8 cellular contexts compared by ENCODE assay signal in the genomic region with DNA sequence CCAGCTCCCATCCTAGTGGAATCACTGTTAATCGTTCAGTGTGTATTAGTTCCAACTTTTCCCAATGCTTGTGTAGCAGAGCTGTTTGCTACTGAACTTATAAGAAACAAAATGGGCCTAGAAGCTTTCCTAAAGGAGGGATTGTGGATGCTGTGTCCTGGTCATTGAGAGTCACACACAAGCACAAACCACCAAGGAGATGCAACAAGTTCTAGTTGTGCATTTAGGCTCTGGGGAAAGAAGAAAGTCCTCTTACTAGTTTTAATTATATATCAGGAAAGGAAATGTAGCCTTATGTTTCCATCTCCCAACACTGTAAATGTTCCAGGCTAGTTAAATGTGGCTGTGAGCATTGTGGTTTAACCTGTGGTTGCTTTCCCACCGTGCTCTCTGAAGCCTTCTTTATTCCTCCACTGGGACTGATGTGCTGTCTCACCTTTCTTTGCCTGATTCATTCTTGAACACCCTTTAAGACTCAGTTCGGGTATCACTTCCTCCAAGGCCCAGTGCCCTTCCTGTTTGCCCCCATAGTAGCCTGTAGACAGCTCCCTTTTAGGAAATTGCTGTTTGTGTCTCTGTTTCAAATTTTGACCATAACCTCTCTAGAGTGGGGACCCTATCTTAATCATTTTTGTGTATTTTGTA. TPM values are rescaled to one million over a fixed set of nuclear protein-coding genes. Genes with fewer than 3 reads are reported as not detected.
A peak's percentile ranks its signal among the peaks of the same experiment; 100 is the strongest.
DNase-seq lines count a peak whose midpoint lies in the region; ATAC-seq and TF ChIP-seq lines count a peak whose summit lies in the region.

No MANE protein-coding gene starts in this region.

- peaks cover 4% of the 10 kb centered on the region; the same call in 1 of the 2 replicates for H3K9me1 ChIP-seq in IMR-90 (ENCODE audit: insufficient read depth, low read length)

- peak overlapping the region; percentile 70; the same call in 1 of the 2 replicates for H3K4ac ChIP-seq in IMR-90 (ENCODE audit: low read depth, low read length)

- no peak overlapping the region for H2AK9ac ChIP-seq in IMR-90 (replicated peaks; ENCODE audit: low read depth, low read length, poor library complexity)

- peak overlapping the region; percentile 32; the same call in 1 of the 2 replicates for H4K91ac ChIP-seq in IMR-90 (ENCODE audit: insufficient read depth, low read depth, low read length)

- CTCF ChIA-PET in IMR-90 (lab: Yijun Ruan, JAX) = interaction anchor here (0.7 kb wide), 1 partner anchor 80 kb away, joined by 4 read pairs; no protein-coding TSS in a partner anchor
- CTCF ChIA-PET in WTC11 (lab: Charles Lee) = interaction anchor here (1.0 kb wide), 1 partner anchor 56 kb away, joined by 3 read pairs; the partner anchor contains the start of gene COMMD8

- H2BK20ac ChIP-seq in IMR-90 (ENCODE audit: low read depth, low read length) = peak overlapping the region; percentile 73; the same call in 1 of the 2 replicates

- peak overlapping the region; percentile 16 for H2BK5ac ChIP-seq in IMR-90 (ENCODE audit: low read depth, low read length, poor library complexity, severe bottlenecking)

- peak overlapping the region; percentile 70 for H2AK5ac ChIP-seq in IMR-90 (ENCODE audit: low read depth, low read length)

- H3K4me2 ChIP-seq in IMR-90 (ENCODE audit: low read depth, low read length) = no peak overlapping the region

- peak overlapping the region; percentile 94; the same call in 2 of the 3 replicates for H2BK15ac ChIP-seq in IMR-90 (ENCODE audit: low read depth, low read length)

- no peak overlapping the region for H3K9ac ChIP-seq in IMR-90 (ENCODE audit: low read depth, low read length)

- H3K27ac Mint-ChIP-seq in WTC11 = no peak overlapping the region

- H2AFZ ChIP-seq in IMR-90 (replicated peaks; ENCODE audit: low read length, poor library complexity) = no peak overlapping the region

- no peak overlapping the region; the same call in 1 of the 2 replicates for H3K18ac ChIP-seq in IMR-90 (ENCODE audit: low read depth, low read length)

- ATAC-seq in GM18858 (IDR thresholded peaks at IDR 0.05; ENCODE audit: unreplicated experiment) (peak; percentile 100), HG02571 (IDR thresholded peaks at IDR 0.05; ENCODE audit: unreplicated experiment) (peak; percentile 100), IMR-90 (ENCODE audit: low read depth) (no peak), WTC11 (no peak)

- H3K4me3 Mint-ChIP-seq in WTC11 = no peak overlapping the region

- intact Hi-C loops in IMR-90 (cut with micrococcal nuclease) = loop anchor here (10.0 kb wide), 1 partner anchor 45 kb away; no protein-coding TSS in a partner anchor

- peak overlapping the region; percentile 40 to 70; a peak in 2 of 4 replicates for H4K8ac ChIP-seq in IMR-90 (ENCODE audit: low read depth in 2 of 2, low read length in 2 of 2)

- H3K4me1 ChIP-seq in IMR-90 (ENCODE audit: control insufficient read depth, insufficient read depth, low read length) = no peaks in the 10 kb centered on the region

- in situ Hi-C loops in IMR-90 (cut with MboI; ENCODE audit: low sequenced_read_pairs) = no loop called here

- H3K9me3 Mint-ChIP-seq in WTC11 = no peaks in the 10 kb centered on the region

- no peaks in the 10 kb centered on the region for H3K9me3 ChIP-seq in IMR-90 (ENCODE audit: control insufficient read depth, insufficient read depth, low read length)

- DNase-seq in IMR-90 (no peak), medulla oblongata (ENCODE audit: extremely low spot score) (peak; percentile 30), NCI-H187 treated with DMSO at 0.1 percent for 48 hours (lab: John Stamatoyannopoulos, UW) (no peak), WTC11 (ENCODE audit: low spot score) (no peak), cerebellar cortex (ENCODE audit: low spot score) (no peak)
- DNase-seq in stimulated activated CD4-positive, alpha-beta T cell treated with anti-CD3 and anti-CD28 coated beads, Interleukin-1b, Interleukin-23, amount 100 ng/mL, for 48 hours = no peak

- H3K27me3 ChIP-seq in IMR-90 (ENCODE audit: control insufficient read depth, insufficient read depth, low read length) = no peaks in the 10 kb centered on the region

- no peaks in the 10 kb centered on the region for H3K36me3 Mint-ChIP-seq in WTC11

- dilution Hi-C loops in IMR-90 (cut with HindIII; ENCODE audit: low sequenced_read_pairs, unreplicated experiment) = no loop called here

- H3K4me1 Mint-ChIP-seq in WTC11 = no peaks in the 10 kb centered on the region

- peak overlapping the region; percentile 60 for H3K23ac ChIP-seq in IMR-90 (ENCODE audit: low read depth, low read length)

- no peak for TF ChIP-seq CTCF in IMR-90 (conservative IDR thresholded peaks at IDR 0.05; ENCODE audit: low read depth, low read length)
- TF ChIP-seq CTCF in WTC11 (IDR thresholded peaks at IDR 0.05) = no peak

- TF ChIP-seq POLR2A in IMR-90 (IDR thresholded peaks at IDR 0.05; ENCODE audit: low read depth, low read length) = no peak

- no TSS peak for BruUV-seq in IMR-90 (replicated peaks; lab: Mats Ljungman, UMichigan)

- H2BK120ac ChIP-seq in IMR-90 (ENCODE audit: low read depth, low read length) = peak overlapping the region; percentile 64

- no peak overlapping the region for H3K56ac ChIP-seq in IMR-90 (ENCODE audit: extremely low read depth, insufficient read depth, low read length)

- peak overlapping the region; percentile 21; the same call in 1 of the 2 replicates for H3K14ac ChIP-seq in IMR-90 (replicated peaks; ENCODE audit: low read depth, low read length)

- no peak for TF ChIP-seq RAD21 in IMR-90 (IDR thresholded peaks at IDR 0.05; ENCODE audit: low read length)

- peaks cover 10 to 42% of the 10 kb centered on the region in 2 experiments; a peak in 3 of 4 replicates for H3K79me1 ChIP-seq in IMR-90 (ENCODE audit: low read depth in 1 of 2, low read length in 2 of 2)

- H3K27me3 Mint-ChIP-seq in WTC11 (ENCODE audit: low read depth) = no peaks in the 10 kb centered on the region

- H4K20me1 ChIP-seq in IMR-90 (ENCODE audit: insufficient read depth, low read length) = no peaks in the 10 kb centered on the region

- POLR2A ChIA-PET in IMR-90 (lab: Charles Lee; ENCODE audit: unreplicated experiment) = no interaction called here
- POLR2A ChIA-PET in WTC11 (lab: Charles Lee) = no interaction called here

- WGBS in IMR-90 (ENCODE audit: extremely low coverage in 2 of 2, insufficient read length in 1 of 2), 2 experiments = no CpG with 5 or more reads among the region's 3 CpGs

- H3K4me3 ChIP-seq in IMR-90 (ENCODE audit: insufficient read depth, low read depth, low read length) = no peak overlapping the region

- peak overlapping the region; percentile 39; the same call in 1 of the 2 replicates for H4K5ac ChIP-seq in IMR-90 (ENCODE audit: low read depth, low read length)

- H3K36me3 ChIP-seq in IMR-90 (ENCODE audit: control insufficient read depth, insufficient read depth, low read length) = peaks cover 15% of the 10 kb centered on the region

- no peak overlapping the region for H3K27ac ChIP-seq in IMR-90 (ENCODE audit: insufficient read depth, low read length)

TF ChIP-seq in IMR-90, 13 proteins besides CTCF, POLR2A, EP300 and RAD21:
- TF ChIP-seq RFX5 (IDR thresholded peaks at IDR 0.05; ENCODE audit: low read depth, low read length) (no peak), ELK1 (IDR thresholded peaks at IDR 0.05; ENCODE audit: borderline replicate concordance, low read depth, low read length) (no peak), BHLHE40 (IDR thresholded peaks at IDR 0.05; ENCODE audit: low read depth, low read length) (no peak), SMC3 (IDR thresholded peaks at IDR 0.05; ENCODE audit: low read depth, low read length) (no peak), FOS (IDR thresholded peaks at IDR 0.05; ENCODE audit: low read depth, low read length) (no peak)
TF ChIP-seq in IMR-90: peak in this region for 0.

TF ChIP-seq in WTC11, 78 proteins besides CTCF, POLR2A, EP300 and RAD21 (continues in another document):
- no peak for TF ChIP-seq ZBTB21 (CRISPR knock-in tag; IDR thresholded peaks at IDR 0.05; ENCODE audit: borderline replicate concordance)
- TF ChIP-seq, protein P1, sequence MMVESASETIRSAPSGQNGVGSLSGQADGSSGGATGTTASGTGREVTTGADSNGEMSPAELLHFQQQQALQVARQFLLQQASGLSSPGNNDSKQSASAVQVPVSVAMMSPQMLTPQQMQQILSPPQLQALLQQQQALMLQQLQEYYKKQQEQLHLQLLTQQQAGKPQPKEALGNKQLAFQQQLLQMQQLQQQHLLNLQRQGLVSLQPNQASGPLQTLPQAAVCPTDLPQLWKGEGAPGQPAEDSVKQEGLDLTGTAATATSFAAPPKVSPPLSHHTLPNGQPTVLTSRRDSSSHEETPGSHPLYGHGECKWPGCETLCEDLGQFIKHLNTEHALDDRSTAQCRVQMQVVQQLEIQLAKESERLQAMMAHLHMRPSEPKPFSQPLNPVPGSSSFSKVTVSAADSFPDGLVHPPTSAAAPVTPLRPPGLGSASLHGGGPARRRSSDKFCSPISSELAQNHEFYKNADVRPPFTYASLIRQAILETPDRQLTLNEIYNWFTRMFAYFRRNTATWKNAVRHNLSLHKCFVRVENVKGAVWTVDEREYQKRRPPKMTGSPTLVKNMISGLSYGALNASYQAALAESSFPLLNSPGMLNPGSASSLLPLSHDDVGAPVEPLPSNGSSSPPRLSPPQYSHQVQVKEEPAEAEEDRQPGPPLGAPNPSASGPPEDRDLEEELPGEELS (CRISPR knock-in tag; IDR thresholded peaks at IDR 0.05) = no peak

RNA-seq across cellular contexts. Expression of gene ATP10D, which starts 34.3 kb away (rescaled TPM):
- total RNA-seq in IMR-90 (2012; rRNA removed) (90.3 and 135 TPM in 2 replicates), WTC11 (2021) (3.1 to 4.6 TPM (median 4.6 TPM) in 3 replicates)
- 26.1 and 28.9 TPM in 2 replicates for polyA plus RNA-seq in IMR-90 (2012; rRNA removed)
- polyA plus RNA-seq in IMR-90 (2012; cell fraction: cytosol; rRNA removed) = 15.2 and 42.0 TPM in 2 replicates
- 19.7 and 67.8 TPM in 2 replicates for polyA plus RNA-seq in IMR-90 (2012; cell fraction: nucleus; rRNA removed; ENCODE audit: low replicate concordance)

RNA-seq across cellular contexts. Expression of gene COMMD8, which starts 55.9 kb away (rescaled TPM):
- 12.5 and 29.4 TPM in 2 replicates for total RNA-seq in IMR-90 (2012; rRNA removed)
- 11.0 and 12.6 TPM in 2 replicates for polyA plus RNA-seq in IMR-90 (2012; rRNA removed)
- polyA plus RNA-seq in IMR-90 (2012; cell fraction: cytosol; rRNA removed) = 2.2 and 4.5 TPM in 2 replicates
- 0.51 and 3.9 TPM in 2 replicates for polyA plus RNA-seq in IMR-90 (2012; cell fraction: nucleus; rRNA removed; ENCODE audit: low replicate concordance)
- total RNA-seq in WTC11 (2021) = 7.1 to 8.1 TPM (median 8.1 TPM) in 3 replicates

Comparison
In these comparisons a context has a peak if more than half of its experiments do, and no peak if none do; other contexts are left out.
1. ATAC-seq: peak in GM18858 (single experiment) and HG02571 (single experiment); none in IMR-90 (single experiment) and WTC11 (single experiment).
2. RNA of gene ATP10D, which starts 34.3 kb away (total RNA-seq): 90.3 to 135 TPM in IMR-90; 3.1 to 4.6 TPM in WTC11; every median in the first group is over 10 times any median in the second.